In genomic region chr1:149284773-149285172, GRCh38 we compare ENCODE assay signal across 7 cellular contexts.
DNase-seq lines count a peak whose midpoint lies in the region; ATAC-seq, FAIRE-seq and TF ChIP-seq lines count a peak whose summit lies in the region.
"Not testable (repeated sequence)": the region's sequence is repeated elsewhere in the genome, so short reads cannot be mapped to it uniquely, and the experiment has no call there.

No MANE protein-coding gene starts in this region.

- POLR2A ChIA-PET in IMR-90 (lab: Charles Lee; ENCODE audit: unreplicated experiment); WTC11 (lab: Charles Lee); HepG2 (lab: Yijun Ruan, JAX): not testable (repeated sequence)

- H3K9me1 ChIP-seq in IMR-90 (ENCODE audit: insufficient read depth, low read length): not testable (repeated sequence)

- H2BK20ac ChIP-seq in IMR-90 (ENCODE audit: low read depth, low read length): not testable (repeated sequence)

- not testable (repeated sequence) for H3K4me1 Mint-ChIP-seq in WTC11; stimulated activated naive B cell treated with anti-CD40 and anti-IgM and Interleukin-4, amounts not matched to agents 10 μg/mL and 1 μg/mL and 100 μg/mL, for 72 hours

- ATAC-seq in IMR-90 (ENCODE audit: low read depth): peak; percentile 5
- ATAC-seq in WTC11: peak; percentile 21; the same call in 1 of the 2 replicates
- ATAC-seq in Right ventricle myocardium inferior: peak; percentile 54
- peak; percentile 74 for ATAC-seq in left ventricle myocardium superior
- peak; percentile 55 for ATAC-seq in HepG2
- ATAC-seq in pancreas: peak; percentile 14 to 64 (median 46)
- peak; percentile 18 to 20 for ATAC-seq in stimulated activated naive B cell treated with anti-CD40 and anti-IgM and Interleukin-4, amounts not matched to agents 10 μg/mL and 1 μg/mL and 100 μg/mL, for 72 hours (replicated peaks)

- no CpG with 5 or more reads among the region's 4 CpGs for WGBS in IMR-90 (ENCODE audit: extremely low coverage in 2 of 2, insufficient read length in 1 of 2), 2 experiments
- no CpG with 5 or more reads among the region's 4 CpGs for WGBS in HepG2 (ENCODE audit: low lambda C conversion rate)
- WGBS in pancreas, 2 donors: no CpG with 5 or more reads among the region's 4 CpGs

- not testable (repeated sequence) for FAIRE-seq in HepG2 (lab: Jason Lieb, UNC); pancreas (lab: Jason Lieb, UNC)

- H3K18ac ChIP-seq in IMR-90 (ENCODE audit: low read depth, low read length): not testable (repeated sequence)

- H3K4me3 Mint-ChIP-seq in WTC11; stimulated activated naive B cell treated with anti-CD40 and anti-IgM and Interleukin-4, amounts not matched to agents 10 μg/mL and 1 μg/mL and 100 μg/mL, for 72 hours: not testable (repeated sequence)

- not testable (repeated sequence) for H4K8ac ChIP-seq in IMR-90 (ENCODE audit: low read depth in 2 of 2, low read length in 2 of 2)

- H3K4ac ChIP-seq in IMR-90 (ENCODE audit: low read depth, low read length): not testable (repeated sequence)

- H2AK5ac ChIP-seq in IMR-90 (ENCODE audit: low read depth, low read length): not testable (repeated sequence)

- H2BK5ac ChIP-seq in IMR-90 (ENCODE audit: low read depth, low read length, poor library complexity, severe bottlenecking): not testable (repeated sequence)

- dilution Hi-C loops in IMR-90 (cut with HindIII; ENCODE audit: low sequenced_read_pairs, unreplicated experiment): not testable (repeated sequence)

- H2AFZ ChIP-seq in IMR-90 (replicated peaks; ENCODE audit: low read length, poor library complexity); HepG2 (ENCODE audit: low read length): not testable (repeated sequence)

- intact Hi-C loops in IMR-90 (cut with micrococcal nuclease); Right ventricle myocardium inferior (cut with DNase I); left ventricle myocardium superior (cut with micrococcal nuclease); HepG2 (cut with micrococcal nuclease; ENCODE audit: unreplicated experiment); pancreas (cut with DNase I): not testable (repeated sequence)

- not testable (repeated sequence) for H2BK15ac ChIP-seq in IMR-90 (ENCODE audit: low read depth, low read length)

- not testable (repeated sequence) for H3K36me3 ChIP-seq in IMR-90 (ENCODE audit: control insufficient read depth, insufficient read depth, low read length); HepG2 (replicated peaks in 1 of 2; ENCODE audit: control insufficient read depth in 1 of 2, insufficient read depth in 2 of 2, low read length in 2 of 2); pancreas

- H3K56ac ChIP-seq in IMR-90 (ENCODE audit: extremely low read depth, insufficient read depth, low read length): not testable (repeated sequence)

- TF ChIP-seq CTCF in IMR-90 (conservative IDR thresholded peaks at IDR 0.05; ENCODE audit: low read depth, low read length); WTC11 (IDR thresholded peaks at IDR 0.05); HepG2 (CRISPR knock-in tag; IDR thresholded peaks at IDR 0.05); pancreas (IDR thresholded peaks at IDR 0.05): not testable (repeated sequence)

- not testable (repeated sequence) for H3K27me3 Mint-ChIP-seq in WTC11 (ENCODE audit: low read depth); stimulated activated naive B cell treated with anti-CD40 and anti-IgM and Interleukin-4, amounts not matched to agents 10 μg/mL and 1 μg/mL and 100 μg/mL, for 72 hours

- not testable (repeated sequence) for TF ChIP-seq POLR2A in IMR-90 (IDR thresholded peaks at IDR 0.05; ENCODE audit: low read depth, low read length); HepG2 (IDR thresholded peaks at IDR 0.05; ENCODE audit: insufficient read depth in 1 of 2, low read depth in 2 of 2, low read length in 2 of 2)

- TSS peak; percentile 71 for BruUV-seq in IMR-90 (replicated peaks; lab: Mats Ljungman, UMichigan)
- not testable (repeated sequence) for BruUV-seq in HepG2 (replicated peaks; lab: Mats Ljungman, UMichigan)

- TF ChIP-seq RAD21 in IMR-90 (IDR thresholded peaks at IDR 0.05; ENCODE audit: low read length); HepG2 (CRISPR knock-in tag; IDR thresholded peaks at IDR 0.05): not testable (repeated sequence)

- not testable (repeated sequence) for DNase-seq in IMR-90; WTC11 (ENCODE audit: low spot score); Right ventricle myocardium inferior (ENCODE audit: missing footprints); left ventricle myocardium superior; HepG2 (ENCODE audit: low spot score); pancreas; stimulated activated naive B cell treated with anti-CD40 and anti-IgM and Interleukin-4, amounts not matched to agents 10 μg/mL and 1 μg/mL and 100 μg/mL, for 72 hours

- H3K4me3 ChIP-seq in IMR-90 (ENCODE audit: insufficient read depth, low read depth, low read length); HepG2 (replicated peaks in 1 of 3; ENCODE audit: insufficient read depth in 1 of 3, low read depth in 2 of 3, low read length in 3 of 3); pancreas: not testable (repeated sequence)

- not testable (repeated sequence) for H2AK9ac ChIP-seq in IMR-90 (replicated peaks; ENCODE audit: low read depth, low read length, poor library complexity)

- H3K9me3 ChIP-seq in IMR-90 (ENCODE audit: control insufficient read depth, insufficient read depth, low read length); HepG2 (ENCODE audit: low read length); pancreas: not testable (repeated sequence)

- H3K36me3 Mint-ChIP-seq in WTC11; stimulated activated naive B cell treated with anti-CD40 and anti-IgM and Interleukin-4, amounts not matched to agents 10 μg/mL and 1 μg/mL and 100 μg/mL, for 72 hours: not testable (repeated sequence)

- H3K27me3 ChIP-seq in IMR-90 (ENCODE audit: control insufficient read depth, insufficient read depth, low read length); HepG2 (ENCODE audit: control insufficient read depth in 1 of 2, insufficient read depth in 2 of 2, low read length in 2 of 2); pancreas: not testable (repeated sequence)

- in situ Hi-C loops in IMR-90 (cut with MboI; ENCODE audit: low sequenced_read_pairs); HepG2 (cut with HindIII; ENCODE audit: extremely low pct_ligation_motif_present, low pct_unique_long_range_greater_than_20kb): not testable (repeated sequence)

- not testable (repeated sequence) for H3K79me1 ChIP-seq in IMR-90 (ENCODE audit: low read depth in 1 of 2, low read length in 2 of 2)

- not testable (repeated sequence) for H4K5ac ChIP-seq in IMR-90 (ENCODE audit: low read depth, low read length)

- H4K20me1 ChIP-seq in IMR-90 (ENCODE audit: insufficient read depth, low read length); HepG2 (ENCODE audit: insufficient read depth, low read length): not testable (repeated sequence)

- H3K23ac ChIP-seq in IMR-90 (ENCODE audit: low read depth, low read length): not testable (repeated sequence)

- not testable (repeated sequence) for H3K14ac ChIP-seq in IMR-90 (replicated peaks; ENCODE audit: low read depth, low read length)

- not testable (repeated sequence) for H3K27ac Mint-ChIP-seq in WTC11; stimulated activated naive B cell treated with anti-CD40 and anti-IgM and Interleukin-4, amounts not matched to agents 10 μg/mL and 1 μg/mL and 100 μg/mL, for 72 hours

- not testable (repeated sequence) for H3K27ac ChIP-seq in IMR-90 (ENCODE audit: insufficient read depth, low read length); HepG2 (ENCODE audit: extremely low read length, insufficient read depth, low read length); pancreas

- not testable (repeated sequence) for H3K9ac ChIP-seq in IMR-90 (ENCODE audit: low read depth, low read length); HepG2 (ENCODE audit: insufficient read depth, low read depth, low read length)

- H3K4me2 ChIP-seq in IMR-90 (ENCODE audit: low read depth, low read length); HepG2 (ENCODE audit: low read depth, low read length): not testable (repeated sequence)

- CTCF ChIA-PET in IMR-90 (lab: Yijun Ruan, JAX); WTC11 (lab: Charles Lee); HepG2 (lab: Yijun Ruan, JAX; ENCODE audit: low intra/inter-chr PET ratio, low total read pairs): not testable (repeated sequence)

- H2BK120ac ChIP-seq in IMR-90 (ENCODE audit: low read depth, low read length): not testable (repeated sequence)

- not testable (repeated sequence) for H4K91ac ChIP-seq in IMR-90 (ENCODE audit: insufficient read depth, low read depth, low read length)

- H3K4me1 ChIP-seq in IMR-90 (ENCODE audit: control insufficient read depth, insufficient read depth, low read length); HepG2 (ENCODE audit: insufficient read depth, low read length); pancreas: not testable (repeated sequence)

- H3K79me2 ChIP-seq in HepG2 (ENCODE audit: insufficient read depth, low read length): not testable (repeated sequence)

- H3K9me3 Mint-ChIP-seq in WTC11; stimulated activated naive B cell treated with anti-CD40 and anti-IgM and Interleukin-4, amounts not matched to agents 10 μg/mL and 1 μg/mL and 100 μg/mL, for 72 hours: not testable (repeated sequence)

- TF ChIP-seq EP300 in HepG2 (IDR thresholded peaks at IDR 0.05; ENCODE audit: low read depth in 2 of 2, low read length in 2 of 2); HepG2 (CRISPR knock-in tag; IDR thresholded peaks at IDR 0.05; ENCODE audit: borderline replicate concordance): not testable (repeated sequence)

Comparison
In these comparisons a context has a peak if more than half of its experiments do, and no peak if none do; other contexts are left out.
1. ATAC-seq: peak in every context shown above with its lines; median percentile 74 in left ventricle myocardium superior; 55 in HepG2; 54 in Right ventricle myocardium inferior; 46 in pancreas; 21 in WTC11; 19 in stimulated activated naive B cell treated with anti-CD40 and anti-IgM and Interleukin-4, amounts not matched to agents 10 μg/mL and 1 μg/mL and 100 μg/mL, for 72 hours; 5 in IMR-90.